8 cellular contexts compared by ENCODE assay signal in genomic region chr19:47745010-47745901, GRCh38. TPM values are rescaled to one million over a fixed set of nuclear protein-coding genes. Genes with fewer than 3 reads are reported as not detected.
A peak's percentile ranks its signal among the peaks of the same experiment; 100 is the strongest.
DNase-seq lines count a peak whose midpoint lies in the region; ATAC-seq and TF ChIP-seq lines count a peak whose summit lies in the region.

Gene NOP53, plus strand, starts transcription at chr19:47745546. Its CDS starts 14 bp downstream, at chr19:47745560.

- peaks cover 58% of the 10 kb centered on the region for H3K4me1 Mint-ChIP-seq in activated CD4-positive, alpha-beta T cell treated with anti-CD3 and anti-CD28 coated beads, Interleukin-2, amount 10 ng/mL, durations not matched to agents 7 days and 5 days

- TF ChIP-seq CTCF in BE2C (IDR thresholded peaks at IDR 0.05; ENCODE audit: low read depth, low read length) (no peak), coronary artery (IDR thresholded peaks at IDR 0.05) (no peak)

- DNase-seq in BE2C (peak; percentile 96), NCI-H748 (lab: John Stamatoyannopoulos, UW; ENCODE audit: unreplicated experiment) (peak; percentile 97), coronary artery (ENCODE audit: low spot score) (peak; percentile 98), left kidney (ENCODE audit: low read depth, low spot score) (peak; percentile 98)
- DNase-seq in activated CD4-positive, alpha-beta T cell treated with anti-CD3 and anti-CD28 coated beads, Interleukin-2, amount 10 ng/mL, durations not matched to agents 7 days and 5 days: peak; percentile 96
- peak; percentile 97 for DNase-seq in stimulated activated CD4-positive, alpha-beta T cell treated with anti-CD3 and anti-CD28 coated beads, Interleukin-1b, Interleukin-23, amount 100 ng/mL, for 48 hours

- H3K4me1 ChIP-seq in BE2C: peaks cover 5% of the 10 kb centered on the region

- POLR2A ChIA-PET in activated CD4-positive, alpha-beta T cell treated with anti-CD3 and anti-CD28 coated beads, Interleukin-2, amount 10 ng/mL, durations not matched to agents 7 days and 5 days (lab: Charles Lee): interaction anchor here (0.6 to 0.7 kb wide), 2 partner anchors 9 to 261 kb away, joined by 4 to 6 read pairs; partner anchors contain the start of gene KPTN

- no peaks in the 10 kb centered on the region for H3K9me3 ChIP-seq in BE2C

- ATAC-seq in GM19324 (IDR thresholded peaks at IDR 0.05; ENCODE audit: low FRiP score, unreplicated experiment) (peak; percentile 82), HG03521 (IDR thresholded peaks at IDR 0.05; ENCODE audit: unreplicated experiment) (peak; percentile 53)

- H3K9me3 Mint-ChIP-seq in activated CD4-positive, alpha-beta T cell treated with anti-CD3 and anti-CD28 coated beads, Interleukin-2, amount 10 ng/mL, durations not matched to agents 7 days and 5 days: no peaks in the 10 kb centered on the region

- H3K27me3 Mint-ChIP-seq in activated CD4-positive, alpha-beta T cell treated with anti-CD3 and anti-CD28 coated beads, Interleukin-2, amount 10 ng/mL, durations not matched to agents 7 days and 5 days: no peaks in the 10 kb centered on the region

- CTCF ChIA-PET in activated CD4-positive, alpha-beta T cell treated with anti-CD3 and anti-CD28 coated beads, Interleukin-2, amount 10 ng/mL, durations not matched to agents 7 days and 5 days (lab: Charles Lee): interaction anchor here (0.6 to 3.2 kb wide), 6 partner anchors 20 to 317 kb away, joined by 3 to 25 read pairs (median 3); partner anchors contain the start of gene EHD2

- no peaks in the 10 kb centered on the region for H3K27me3 ChIP-seq in BE2C

- H3K36me3 Mint-ChIP-seq in activated CD4-positive, alpha-beta T cell treated with anti-CD3 and anti-CD28 coated beads, Interleukin-2, amount 10 ng/mL, durations not matched to agents 7 days and 5 days (ENCODE audit: low read depth): peaks cover 20% of the 10 kb centered on the region

- H3K36me3 ChIP-seq in BE2C: peaks cover 37% of the 10 kb centered on the region

- H3K4me3 ChIP-seq in BE2C (ENCODE audit: low read depth, low read length): peak within 1 kb of the TSS; percentile 76
- H3K4me3 ChIP-seq in coronary artery: peak within 1 kb of the TSS; percentile 79

- peak within 1 kb of the TSS; percentile 78 to 90 for H3K27ac ChIP-seq in coronary artery

- H3K4me3 Mint-ChIP-seq in activated CD4-positive, alpha-beta T cell treated with anti-CD3 and anti-CD28 coated beads, Interleukin-2, amount 10 ng/mL, durations not matched to agents 7 days and 5 days: peak within 1 kb of the TSS; percentile 98

- H3K27ac Mint-ChIP-seq in activated CD4-positive, alpha-beta T cell treated with anti-CD3 and anti-CD28 coated beads, Interleukin-2, amount 10 ng/mL, durations not matched to agents 7 days and 5 days: peak within 1 kb of the TSS; percentile 100

RNA-seq across cellular contexts. Expression of gene NOP53, which starts in this region (rescaled TPM):
- 190 TPM for polyA plus RNA-seq in BE2C (2012; ENCODE audit: insufficient read depth, insufficient read length, low read depth)
- 100 to 1,000 TPM; 368 to 402 TPM for total RNA-seq in activated CD4-positive, alpha-beta T cell treated with anti-CD3 and anti-CD28 coated beads, Interleukin-2, amount 10 ng/mL, durations not matched to agents 7 days and 5 days

Comparison
In these comparisons a context has a peak if more than half of its experiments do, and no peak if none do; other contexts are left out.
1. Peak in every context shown above with its lines: DNase-seq, ATAC-seq, H3K4me3 ChIP-seq and H3K27ac ChIP-seq.